Comparison of ENCODE assay signal across 6 cellular contexts in genomic region chr2:206807624-206808023, GRCh38. TPM values are rescaled to one million over a fixed set of nuclear protein-coding genes. Genes with fewer than 3 reads are reported as not detected.
DNase-seq lines count a peak whose midpoint lies in the region; ATAC-seq and TF ChIP-seq lines count a peak whose summit lies in the region.
"Not testable (repeated sequence)": the region's sequence is repeated elsewhere in the genome, so short reads cannot be mapped to it uniquely, and the experiment has no call there.
"Had no signal": no experiment of that assay in that cellular context is flagged by ENCODE, and none has a peak within 500 bp of the region (broad histone marks: within the 10 kb centered on the region; RNA-seq: fewer than 3 reads in every experiment).

No MANE protein-coding gene starts in this region.

- peak overlapping the region; percentile 66 for H3K9ac ChIP-seq in HUES6 (ENCODE audit: low read length)
- H3K9ac ChIP-seq in endodermal cell (ENCODE audit: extremely low read depth, low read length, poor library complexity, severe bottlenecking): not testable (repeated sequence)

- H3K4me1 Mint-ChIP-seq in GM23338: peaks cover 50% of the 10 kb centered on the region
- H3K4me1 Mint-ChIP-seq in WTC11: peaks cover 80% of the 10 kb centered on the region
- H3K4me1 Mint-ChIP-seq in endodermal cell: peaks cover 63% of the 10 kb centered on the region

- POLR2A ChIA-PET in WTC11 (lab: Charles Lee): not testable (repeated sequence)

- not testable (repeated sequence) for H3K4me3 Mint-ChIP-seq in GM23338
- H3K4me3 Mint-ChIP-seq in WTC11: peak overlapping the region; percentile 92
- H3K4me3 Mint-ChIP-seq in endodermal cell: peak overlapping the region; percentile 81

- H2AFZ ChIP-seq in GM23338: not testable (repeated sequence)

- TF ChIP-seq CTCF in GM23338 (conservative IDR thresholded peaks at IDR 0.05; ENCODE audit: low read depth in 2 of 2); WTC11 (IDR thresholded peaks at IDR 0.05); endodermal cell (conservative IDR thresholded peaks at IDR 0.05): not testable (repeated sequence)

- H3K4me2 ChIP-seq in GM23338: peak overlapping the region; percentile 71

- H3K4me3 ChIP-seq in GM23338 (peak overlapping the region; percentile 41; the same call in 1 of the 2 replicates), HUES6 (ENCODE audit: low read depth, low read length) (peak overlapping the region; percentile 35; the same call in 1 of the 2 replicates)
- H3K4me3 ChIP-seq in endodermal cell (ENCODE audit: low read length): not testable (repeated sequence)

- peaks cover 65% of the 10 kb centered on the region for H3K79me2 ChIP-seq in GM23338 (replicated peaks; ENCODE audit: insufficient read depth)

- peak overlapping the region; percentile 55; the same call in 1 of the 2 replicates for H3K27ac Mint-ChIP-seq in GM23338
- peak overlapping the region; percentile 73 for H3K27ac Mint-ChIP-seq in WTC11
- H3K27ac Mint-ChIP-seq in endodermal cell: peak overlapping the region; percentile 68

- not testable (repeated sequence) for DNase-seq in GM23338 (ENCODE audit: low spot score); WTC11 (ENCODE audit: low spot score); endodermal cell

- H3K36me3 ChIP-seq in GM23338 (ENCODE audit: insufficient read depth) (peaks cover 18% of the 10 kb centered on the region), HUES6 (ENCODE audit: control insufficient read depth, insufficient read depth, low read length) (peaks cover 44% of the 10 kb centered on the region)
- H3K36me3 ChIP-seq in endodermal cell (ENCODE audit: control insufficient read depth, insufficient read depth, low read length): not testable (repeated sequence)

- H3F3A ChIP-seq in GM23338 (replicated peaks; ENCODE audit: low read depth): peaks cover 21% of the 10 kb centered on the region

- not testable (repeated sequence) for H3K27me3 Mint-ChIP-seq in GM23338 (ENCODE audit: insufficient read depth, low read depth, poor library complexity); WTC11 (ENCODE audit: low read depth); endodermal cell (ENCODE audit: insufficient read depth)

- CTCF ChIA-PET in WTC11 (lab: Charles Lee): not testable (repeated sequence)

- not testable (repeated sequence) for ATAC-seq in GM23338, WTC11

- H3K27ac ChIP-seq in GM23338 (ENCODE audit: low read depth): peak overlapping the region; percentile 92; the same call in 1 of the 2 replicates
- H3K27ac ChIP-seq in HUES6 (ENCODE audit: low read depth, low read length); endodermal cell (ENCODE audit: low read depth, low read length): not testable (repeated sequence)

- H3K36me3 Mint-ChIP-seq in GM23338 (ENCODE audit: low read depth) (peaks cover 19% of the 10 kb centered on the region), WTC11 (peaks cover 48% of the 10 kb centered on the region), endodermal cell (ENCODE audit: low read depth) (peaks cover 18% of the 10 kb centered on the region)

- H3K9me2 ChIP-seq in GM23338 (ENCODE audit: insufficient read depth): not testable (repeated sequence)

- not testable (repeated sequence) for H3K9me3 Mint-ChIP-seq in GM23338, WTC11, endodermal cell

- 53 to 89% methylated on average over 1 of the region's 3 CpGs for WGBS in endodermal cell (ENCODE audit: insufficient coverage in 1 of 2, insufficient read length in 1 of 2), 2 experiments

- not testable (repeated sequence) for H3K9me3 ChIP-seq in HUES6 (ENCODE audit: control insufficient read depth, insufficient read depth, low read depth, low read length); endodermal cell (ENCODE audit: control insufficient read depth, low read length)

- H3K27me3 ChIP-seq in GM23338 (ENCODE audit: insufficient read depth); HUES6 (ENCODE audit: control insufficient read depth, insufficient read depth, low read length); endodermal cell (ENCODE audit: control insufficient read depth, insufficient read depth, low read length, poor library complexity, severe bottlenecking): not testable (repeated sequence)

- H3K4me1 ChIP-seq in GM23338 (ENCODE audit: insufficient read depth) (peaks cover 50% of the 10 kb centered on the region), HUES6 (ENCODE audit: control insufficient read depth, insufficient read depth, low read length) (peaks cover 40% of the 10 kb centered on the region)
- not testable (repeated sequence) for H3K4me1 ChIP-seq in endodermal cell (ENCODE audit: control insufficient read depth, insufficient read depth, low read length)

- H4K20me1 ChIP-seq in GM23338 (replicated peaks; ENCODE audit: insufficient read depth): not testable (repeated sequence)

RNA-seq across cellular contexts. Expression of gene FASTKD2, which starts 42.2 kb away (rescaled TPM):
- 48.7 and 53.8 TPM in 2 replicates for total RNA-seq in GM23338 (2014; rRNA removed; shearing (Covaris generic))
- 15.0 and 20.5 TPM in 2 replicates for polyA plus RNA-seq in GM23338 (2016; fragmentation: Nextera tagmentation; extraction: Ambion mirVana)
- 26.2 to 33.7 TPM (median 26.3 TPM) in 3 replicates for total RNA-seq in WTC11 (2021)
- 10 to 100 TPM; 31.3 to 31.6 TPM for total RNA-seq in endodermal cell
- 32.7 TPM for polyA plus RNA-seq in endodermal cell (2013, experiment 1 of 2)
- polyA plus RNA-seq in endodermal cell (2013, experiment 2 of 2): 29.8 TPM

RNA-seq across cellular contexts. Expression of gene MDH1B, which starts 42.5 kb away (rescaled TPM):
- 0.89 and 1.7 TPM in 2 replicates for total RNA-seq in GM23338 (2014; rRNA removed; shearing (Covaris generic))
- 1.5 and 1.8 TPM in 2 replicates for polyA plus RNA-seq in GM23338 (2016; fragmentation: Nextera tagmentation; extraction: Ambion mirVana)
- total RNA-seq in WTC11 (2021) (1.6 to 1.9 TPM (median 1.6 TPM) in 3 replicates), endodermal cell (1 to 10 TPM; 1.5 to 2.9 TPM)
- polyA plus RNA-seq in endodermal cell (2013, experiment 1 of 2): 1.7 TPM
- polyA plus RNA-seq in endodermal cell (2013, experiment 2 of 2): 1.4 TPM
- total RNA-seq: CD4-positive, CD25-positive, alpha-beta regulatory T cell had no signal
- polyA plus RNA-seq: CD14-positive monocyte; CD4-positive, CD25-positive, alpha-beta regulatory T cell had no signal
